Comparison of ENCODE assay signal across 8 cellular contexts in genomic region chr1:229625893-229626831, GRCh38. TPM values are rescaled to one million over a fixed set of nuclear protein-coding genes. Genes with fewer than 3 reads are reported as not detected.
DNase-seq lines count a peak whose midpoint lies in the region; ATAC-seq and TF ChIP-seq lines count a peak whose summit lies in the region.

Gene TAF5L, minus strand, starts transcription at chr1:229626122. Its CDS starts 11,640 bp downstream, at chr1:229614482.
Gene URB2, plus strand, starts transcription at chr1:229626247. Its CDS starts 1,387 bp downstream, at chr1:229627634.

- in situ Hi-C loops in IMR-90 (cut with MboI; ENCODE audit: low sequenced_read_pairs) = loop anchor here (5.0 kb wide), 1 partner anchor 69 kb away; the partner anchor contains the start of gene ABCB10

- H3K4me2 ChIP-seq in IMR-90 (ENCODE audit: low read depth, low read length) = peak within 1 kb of the TSS; percentile 99

- H3K9me3 ChIP-seq in IMR-90 (ENCODE audit: control insufficient read depth, insufficient read depth, low read length) = no peaks in the 10 kb centered on the region

- H3K9me3 Mint-ChIP-seq in naive B cell = no peaks in the 10 kb centered on the region
- no peaks in the 10 kb centered on the region for H3K9me3 Mint-ChIP-seq in stimulated activated effector memory CD8-positive, alpha-beta T cell treated with anti-CD3 and anti-CD28 coated beads, Interleukin-12 subunit alpha, Interleukin-12 subunit beta, amount 100 ng/mL, for 72 hours

- peaks cover 42 to 46% (median 43%) of the 10 kb centered on the region in 3 donors for H3K4me1 Mint-ChIP-seq in naive B cell
- H3K4me1 Mint-ChIP-seq in stimulated activated effector memory CD8-positive, alpha-beta T cell treated with anti-CD3 and anti-CD28 coated beads, Interleukin-12 subunit alpha, Interleukin-12 subunit beta, amount 100 ng/mL, for 72 hours = peaks cover 54% of the 10 kb centered on the region

- H4K8ac ChIP-seq in IMR-90 (ENCODE audit: low read depth in 2 of 2, low read length in 2 of 2) = peak within 1 kb of the TSS; percentile 56 to 68; a peak in 3 of 4 replicates

- peak within 1 kb of the TSS; percentile 26 for H3K4ac ChIP-seq in IMR-90 (ENCODE audit: low read depth, low read length)

- H4K20me1 ChIP-seq in IMR-90 (ENCODE audit: insufficient read depth, low read length) = peaks cover 42% of the 10 kb centered on the region

- H3K36me3 ChIP-seq in IMR-90 (ENCODE audit: control insufficient read depth, insufficient read depth, low read length) = peaks cover 2% of the 10 kb centered on the region; the same call in 1 of the 2 replicates

- TF ChIP-seq RAD21 in IMR-90 (IDR thresholded peaks at IDR 0.05; ENCODE audit: low read length) = no peak

- no peak within 1 kb of the TSS for H2BK20ac ChIP-seq in IMR-90 (ENCODE audit: low read depth, low read length)

- H4K5ac ChIP-seq in IMR-90 (ENCODE audit: low read depth, low read length) = no peak within 1 kb of the TSS

- TF ChIP-seq CTCF in IMR-90 (conservative IDR thresholded peaks at IDR 0.05; ENCODE audit: low read depth, low read length) = no peak

- peak within 1 kb of the TSS; percentile 61 for H3K14ac ChIP-seq in IMR-90 (replicated peaks; ENCODE audit: low read depth, low read length)

- peaks cover 16 to 53% of the 10 kb centered on the region in 2 experiments for H3K79me1 ChIP-seq in IMR-90 (ENCODE audit: low read depth in 1 of 2, low read length in 2 of 2)

- peak within 1 kb of the TSS; percentile 68 for H3K23ac ChIP-seq in IMR-90 (ENCODE audit: low read depth, low read length)

- peaks cover 6% of the 10 kb centered on the region for H3K4me1 ChIP-seq in IMR-90 (ENCODE audit: control insufficient read depth, insufficient read depth, low read length)

- no peak within 1 kb of the TSS for H3K18ac ChIP-seq in IMR-90 (ENCODE audit: low read depth, low read length)

- WGBS in IMR-90 (ENCODE audit: extremely low coverage in 2 of 2, insufficient read length in 1 of 2), 2 experiments = 1% methylated on average over 41 of the region's 100 CpGs; no CpG with 5 or more reads in 1 of the 2 experiments

- peak within 1 kb of the TSS; percentile 95 to 99 (median 98) for H3K4me3 Mint-ChIP-seq in naive B cell
- peak within 1 kb of the TSS; percentile 96 for H3K4me3 Mint-ChIP-seq in stimulated activated effector memory CD8-positive, alpha-beta T cell treated with anti-CD3 and anti-CD28 coated beads, Interleukin-12 subunit alpha, Interleukin-12 subunit beta, amount 100 ng/mL, for 72 hours

- H2AFZ ChIP-seq in IMR-90 (replicated peaks; ENCODE audit: low read length, poor library complexity) = peak within 1 kb of the TSS; percentile 94

- DNase-seq in DMS114 treated with DMSO at 0.1 percent for 48 hours (lab: John Stamatoyannopoulos, UW; ENCODE audit: unreplicated experiment) = peak; percentile 71
- peak; percentile 89 for DNase-seq in IMR-90
- DNase-seq in RKO (ENCODE audit: low spot score) = peak; percentile 90
- DNase-seq in activated T-helper 1 cell treated with Interleukin-2 at 50 U/mL for 16 hours (ENCODE audit: low read depth) = peak; percentile 80
- peak; percentile 89 for DNase-seq in fibroblast of gingiva (ENCODE audit: low read depth)
- DNase-seq in naive B cell = peak; percentile 90
- DNase-seq in stimulated activated effector memory CD8-positive, alpha-beta T cell treated with anti-CD3 and anti-CD28 coated beads, Interleukin-12 subunit alpha, Interleukin-12 subunit beta, amount 100 ng/mL, for 72 hours (ENCODE audit: low spot score in 2 of 2) = peak; percentile 80 to 87

- peak within 1 kb of the TSS; percentile 48 for H2AK5ac ChIP-seq in IMR-90 (ENCODE audit: low read depth, low read length)

- TF ChIP-seq POLR2A in IMR-90 (IDR thresholded peaks at IDR 0.05; ENCODE audit: low read depth, low read length) = peak; percentile 67; the same call in 1 of the 2 replicates

- H3K27ac ChIP-seq in IMR-90 (ENCODE audit: insufficient read depth, low read length) = peak within 1 kb of the TSS; percentile 70

- no peaks in the 10 kb centered on the region for H3K27me3 ChIP-seq in IMR-90 (ENCODE audit: control insufficient read depth, insufficient read depth, low read length)

- dilution Hi-C loops in IMR-90 (cut with HindIII; ENCODE audit: low sequenced_read_pairs, unreplicated experiment) = no loop called here

- H3K36me3 Mint-ChIP-seq in naive B cell = no peaks in the 10 kb centered on the region
- peaks cover 45% of the 10 kb centered on the region for H3K36me3 Mint-ChIP-seq in stimulated activated effector memory CD8-positive, alpha-beta T cell treated with anti-CD3 and anti-CD28 coated beads, Interleukin-12 subunit alpha, Interleukin-12 subunit beta, amount 100 ng/mL, for 72 hours

- H4K91ac ChIP-seq in IMR-90 (ENCODE audit: insufficient read depth, low read depth, low read length) = peak within 1 kb of the TSS; percentile 19

- H3K27ac Mint-ChIP-seq in naive B cell = peak within 1 kb of the TSS; percentile 93 to 99 (median 98)
- H3K27ac Mint-ChIP-seq in stimulated activated effector memory CD8-positive, alpha-beta T cell treated with anti-CD3 and anti-CD28 coated beads, Interleukin-12 subunit alpha, Interleukin-12 subunit beta, amount 100 ng/mL, for 72 hours = peak within 1 kb of the TSS; percentile 93

- H3K9me1 ChIP-seq in IMR-90 (ENCODE audit: insufficient read depth, low read length) = peaks cover 6% of the 10 kb centered on the region; the same call in 1 of the 2 replicates

- H2BK15ac ChIP-seq in IMR-90 (ENCODE audit: low read depth, low read length) = no peak within 1 kb of the TSS

- H3K56ac ChIP-seq in IMR-90 (ENCODE audit: extremely low read depth, insufficient read depth, low read length) = peak within 1 kb of the TSS; percentile 52

- H3K4me3 ChIP-seq in IMR-90 (ENCODE audit: insufficient read depth, low read depth, low read length) = peak within 1 kb of the TSS; percentile 84

- intact Hi-C loops in IMR-90 (cut with micrococcal nuclease) = loop anchor here (1.0 to 5.0 kb wide), 3 partner anchors 67 to 684 kb away; no protein-coding TSS in a partner anchor

- no peak within 1 kb of the TSS for H2BK120ac ChIP-seq in IMR-90 (ENCODE audit: low read depth, low read length)

- H2AK9ac ChIP-seq in IMR-90 (replicated peaks; ENCODE audit: low read depth, low read length, poor library complexity) = peak within 1 kb of the TSS; percentile 97

- CTCF ChIA-PET in IMR-90 (lab: Yijun Ruan, JAX) = interaction anchor here (1.0 kb wide), 1 partner anchor 68 kb away, joined by 3 read pairs; the partner anchor contains the start of gene ABCB10

- peak; percentile 86 for ATAC-seq in GM21515 (IDR thresholded peaks at IDR 0.05; ENCODE audit: unreplicated experiment)
- peak; percentile 95 for ATAC-seq in IMR-90 (ENCODE audit: low read depth)
- peak; percentile 89 to 92 for ATAC-seq in naive B cell (ENCODE audit: low read depth in 2 of 2)
- peak; percentile 96 for ATAC-seq in stimulated activated effector memory CD8-positive, alpha-beta T cell treated with anti-CD3 and anti-CD28 coated beads, Interleukin-12 subunit alpha, Interleukin-12 subunit beta, amount 100 ng/mL, for 72 hours

- H2BK5ac ChIP-seq in IMR-90 (ENCODE audit: low read depth, low read length, poor library complexity, severe bottlenecking) = peak within 1 kb of the TSS; percentile 74

- peak within 1 kb of the TSS; percentile 64 for H3K9ac ChIP-seq in IMR-90 (ENCODE audit: low read depth, low read length)

- no peaks in the 10 kb centered on the region for H3K27me3 Mint-ChIP-seq in naive B cell

- BruUV-seq in IMR-90 (replicated peaks; lab: Mats Ljungman, UMichigan) = no TSS peak

- POLR2A ChIA-PET in IMR-90 (lab: Charles Lee; ENCODE audit: unreplicated experiment) = interaction anchor here (1.0 to 1.2 kb wide), 2 partner anchors 67 kb away, joined by 3 read pairs; partner anchors contain the start of gene ABCB10

TF ChIP-seq in IMR-90, 13 proteins besides CTCF, POLR2A, EP300 and RAD21 (continues in another document):
- TF ChIP-seq CHD1 (IDR thresholded peaks at IDR 0.05; ENCODE audit: low read depth, low read length) (no peak), USF2 (IDR thresholded peaks at IDR 0.05; ENCODE audit: low read depth, low read length) (peak; percentile 84), FOS (IDR thresholded peaks at IDR 0.05; ENCODE audit: low read depth, low read length) (no peak), RCOR1 (IDR thresholded peaks at IDR 0.05; ENCODE audit: insufficient replicate concordance, low read length) (no peak), MAZ (IDR thresholded peaks at IDR 0.05; ENCODE audit: borderline replicate concordance, low read depth, low read length) (peak; percentile 95; the same call in 1 of the 2 replicates), MAFK (IDR thresholded peaks at IDR 0.05; ENCODE audit: low read depth, low read length) (no peak), BHLHE40 (IDR thresholded peaks at IDR 0.05; ENCODE audit: low read depth, low read length) (0 out of 2 replicates have a peak, but pooled peaks have one; percentile 64), MXI1 (IDR thresholded peaks at IDR 0.05; ENCODE audit: borderline replicate concordance, low read depth, low read length) (peak; percentile 99), RFX5 (IDR thresholded peaks at IDR 0.05; ENCODE audit: low read depth, low read length) (no peak)

RNA-seq across cellular contexts. Expression of gene TAF5L, which starts in this region (rescaled TPM):
- 15.8 and 17.9 TPM in 2 replicates for total RNA-seq in IMR-90 (2012; rRNA removed)
- polyA plus RNA-seq in IMR-90 (2012; rRNA removed) (16.8 and 18.6 TPM in 2 replicates), naive B cell (ENCODE audit: low read depth in 6 of 6) (1 to 10 TPM; 4.5 to 7.8 (median 5.1) TPM)
- polyA plus RNA-seq in IMR-90 (2012; cell fraction: cytosol; rRNA removed) = 11.7 and 13.4 TPM in 2 replicates
- 16.8 and 35.7 TPM in 2 replicates for polyA plus RNA-seq in IMR-90 (2012; cell fraction: nucleus; rRNA removed; ENCODE audit: low replicate concordance)

RNA-seq across cellular contexts. Expression of gene URB2, which starts in this region (rescaled TPM):
- 12.8 and 15.4 TPM in 2 replicates for total RNA-seq in IMR-90 (2012; rRNA removed)
- polyA plus RNA-seq in IMR-90 (2012; rRNA removed) (5.9 and 6.3 TPM in 2 replicates), naive B cell (ENCODE audit: low read depth in 6 of 6) (1 to 10 TPM; 4.9 to 9.4 (median 5.5) TPM)
- polyA plus RNA-seq in IMR-90 (2012; cell fraction: cytosol; rRNA removed) = 3.8 and 4.5 TPM in 2 replicates
- polyA plus RNA-seq in IMR-90 (2012; cell fraction: nucleus; rRNA removed; ENCODE audit: low replicate concordance) = 5.1 and 10.3 TPM in 2 replicates

Comparison
In these comparisons a context has a peak if more than half of its experiments do, and no peak if none do; other contexts are left out.
1. Peak in every context shown above with its lines: DNase-seq, ATAC-seq, H3K4me3 ChIP-seq and H3K27ac ChIP-seq.